In genomic region chr6:36731622-36732310, GRCh38 we compare ENCODE assay signal across 14 cellular contexts. TPM values are rescaled to one million over a fixed set of nuclear protein-coding genes. Genes with fewer than 3 reads are reported as not detected.
DNase-seq lines count a peak whose midpoint lies in the region; ATAC-seq and TF ChIP-seq lines count a peak whose summit lies in the region.
"Had no signal": no experiment of that assay in that cellular context is flagged by ENCODE, and none has a peak within 500 bp of the region (broad histone marks: within the 10 kb centered on the region; RNA-seq: fewer than 3 reads in every experiment).

No MANE protein-coding gene starts in this region.

- H3K9me3 Mint-ChIP-seq in natural killer cell treated with Interleukin-12 subunit alpha and Interleukin-12 subunit beta and Interleukin-15 and Interleukin-18, amount 100 ng/mL, for 72 hours: no peaks in the 10 kb centered on the region
- H3K9me3 Mint-ChIP-seq in natural killer cell: no peaks in the 10 kb centered on the region
- H3K9me3 Mint-ChIP-seq: CD4-positive, CD25-positive, alpha-beta regulatory T cell had no signal

- no peak overlapping the region for H3K18ac ChIP-seq in mesendoderm (ENCODE audit: low read length)

- no peak overlapping the region for H4K5ac ChIP-seq in mesendoderm (ENCODE audit: low read length)

- H3K4ac ChIP-seq in mesendoderm (ENCODE audit: low read depth, low read length): no peak overlapping the region

- no peak overlapping the region for H3K56ac ChIP-seq in mesendoderm (ENCODE audit: low read length)

- TF ChIP-seq CTCF in natural killer cell (IDR thresholded peaks at IDR 0.05) (no peak), upper lobe of right lung (IDR thresholded peaks at IDR 0.05) (no peak)

- no peak overlapping the region for H2BK5ac ChIP-seq in mesendoderm (ENCODE audit: low read length)

- peak overlapping the region; percentile 96 to 100 for H3K27ac Mint-ChIP-seq in natural killer cell treated with Interleukin-12 subunit alpha and Interleukin-12 subunit beta and Interleukin-15 and Interleukin-18, amount 100 ng/mL, for 72 hours
- H3K27ac Mint-ChIP-seq in natural killer cell: no peak overlapping the region
- H3K27ac Mint-ChIP-seq in T-helper 17 cell: peak overlapping the region; percentile 76

- no peaks in the 10 kb centered on the region for H3K79me2 ChIP-seq in mesendoderm (ENCODE audit: control insufficient read depth, insufficient read depth, low read length)

- H3K27me3 Mint-ChIP-seq in natural killer cell treated with Interleukin-12 subunit alpha and Interleukin-12 subunit beta and Interleukin-15 and Interleukin-18, amount 100 ng/mL, for 72 hours: no peaks in the 10 kb centered on the region
- H3K27me3 Mint-ChIP-seq in natural killer cell (ENCODE audit: low read depth in 2 of 2) (no peaks in the 10 kb centered on the region), T-helper 17 cell (no peaks in the 10 kb centered on the region)
- H3K27me3 Mint-ChIP-seq: CD4-positive, CD25-positive, alpha-beta regulatory T cell had no signal

- H3K23ac ChIP-seq in mesendoderm (ENCODE audit: low read length): no peak overlapping the region

- intact Hi-C loops in natural killer cell (cut with micrococcal nuclease): no loop called here
- intact Hi-C loops in upper lobe of right lung (cut with DNase I): no loop called here

- H3K27ac ChIP-seq in mesendoderm (ENCODE audit: low read depth, low read length) (no peak overlapping the region), upper lobe of right lung (no peak overlapping the region)
- H3K27ac ChIP-seq: SK-N-MC had no signal

- H2BK120ac ChIP-seq in mesendoderm (ENCODE audit: low read depth, low read length): no peak overlapping the region

- no peaks in the 10 kb centered on the region for H3K79me1 ChIP-seq in mesendoderm (ENCODE audit: low read length)

- no peak for DNase-seq in natural killer cell treated with Interleukin-12 subunit alpha and Interleukin-12 subunit beta and Interleukin-15 and Interleukin-18, amount 100 ng/mL, for 72 hours (ENCODE audit: low spot score)
- DNase-seq in natural killer cell (no peak), T-helper 17 cell (no peak), mesendoderm (peak; percentile 31), upper lobe of right lung (no peak)
- DNase-seq: CD4-positive, CD25-positive, alpha-beta regulatory T cell; DMS79; KBM-7 had no signal

- no peak overlapping the region for H4K8ac ChIP-seq in mesendoderm (ENCODE audit: low read depth, low read length)

- peaks cover 68 to 69% of the 10 kb centered on the region in 2 donors for H3K4me1 Mint-ChIP-seq in natural killer cell treated with Interleukin-12 subunit alpha and Interleukin-12 subunit beta and Interleukin-15 and Interleukin-18, amount 100 ng/mL, for 72 hours (ENCODE audit: low read depth in 2 of 2)
- H3K4me1 Mint-ChIP-seq in natural killer cell (peaks cover 14 to 15% of the 10 kb centered on the region in 2 donors), T-helper 17 cell (peaks cover 24% of the 10 kb centered on the region)

- H3K27me3 ChIP-seq in mesendoderm (ENCODE audit: insufficient read depth, low read length, poor library complexity) (no peaks in the 10 kb centered on the region), upper lobe of right lung (no peaks in the 10 kb centered on the region)

- no peak for ATAC-seq in natural killer cell treated with Interleukin-12 subunit alpha and Interleukin-12 subunit beta and Interleukin-15 and Interleukin-18, amount 100 ng/mL, for 72 hours
- ATAC-seq in natural killer cell (no peak), T-helper 17 cell (no peak), HG03439 (IDR thresholded peaks at IDR 0.05; ENCODE audit: unreplicated experiment) (no peak), upper lobe of right lung (no peak), GM18498 (IDR thresholded peaks at IDR 0.05; ENCODE audit: unreplicated experiment) (no peak)

- no peak overlapping the region for H2BK15ac ChIP-seq in mesendoderm (replicated peaks; ENCODE audit: low read depth)

- H2AK5ac ChIP-seq in mesendoderm (ENCODE audit: low read length): no peak overlapping the region

- WGBS in mesendoderm (ENCODE audit: extremely low coverage, insufficient coverage, low lambda C conversion rate): no CpG with 5 or more reads among the region's 12 CpGs

- no peaks in the 10 kb centered on the region for H3K36me3 ChIP-seq in mesendoderm (ENCODE audit: control insufficient read depth, insufficient read depth, low read length)
- no peaks in the 10 kb centered on the region for H3K36me3 ChIP-seq in upper lobe of right lung

- H3K36me3 Mint-ChIP-seq in natural killer cell treated with Interleukin-12 subunit alpha and Interleukin-12 subunit beta and Interleukin-15 and Interleukin-18, amount 100 ng/mL, for 72 hours: peaks cover 5% of the 10 kb centered on the region
- H3K36me3 Mint-ChIP-seq in natural killer cell (no peaks in the 10 kb centered on the region), T-helper 17 cell (ENCODE audit: low read depth) (no peaks in the 10 kb centered on the region)
- H3K36me3 Mint-ChIP-seq: CD4-positive, CD25-positive, alpha-beta regulatory T cell had no signal

- no peak overlapping the region for H3K4me3 ChIP-seq in mesendoderm (ENCODE audit: low read length)
- H3K4me3 ChIP-seq in upper lobe of right lung: no peak overlapping the region
- H3K4me3 ChIP-seq: SK-N-MC had no signal

- H3K4me1 ChIP-seq in mesendoderm (ENCODE audit: control insufficient read depth, low read depth, low read length) (no peaks in the 10 kb centered on the region), upper lobe of right lung (peaks cover 17% of the 10 kb centered on the region)

- H3K9me3 ChIP-seq in T-helper 17 cell (ENCODE audit: control insufficient read depth, low read length, poor library complexity, severe bottlenecking) (no peaks in the 10 kb centered on the region), upper lobe of right lung (no peaks in the 10 kb centered on the region)

- H3K4me2 ChIP-seq in mesendoderm (ENCODE audit: low read length): no peak overlapping the region

- H3K9ac ChIP-seq in mesendoderm (ENCODE audit: low read length): no peak overlapping the region

- H3K4me3 Mint-ChIP-seq in natural killer cell treated with Interleukin-12 subunit alpha and Interleukin-12 subunit beta and Interleukin-15 and Interleukin-18, amount 100 ng/mL, for 72 hours: peak overlapping the region; percentile 49
- H3K4me3 Mint-ChIP-seq in natural killer cell (no peak overlapping the region), T-helper 17 cell (no peak overlapping the region)
- H3K4me3 Mint-ChIP-seq: CD4-positive, CD25-positive, alpha-beta regulatory T cell had no signal

RNA-seq across cellular contexts. Expression of gene RAB44, which starts 34.1 kb away (rescaled TPM):
- total RNA-seq in natural killer cell treated with Interleukin-12 subunit alpha and Interleukin-12 subunit beta and Interleukin-15 and Interleukin-18, amount 100 ng/mL, for 72 hours: 1 to 10 TPM; 4.1 to 7.9 TPM
- 10 to 100 TPM in 1 of 3 donors, under 1 TPM in 2; 0.09 to 12.9 (median 0.70) TPM for total RNA-seq in natural killer cell
- under 1 TPM; 0.21 to 0.77 TPM for total RNA-seq in T-helper 17 cell
- 0.01 TPM for polyA plus RNA-seq in mesendoderm (2013, experiment 1 of 2)
- polyA plus RNA-seq in mesendoderm (2013, experiment 2 of 2): not detected
- total RNA-seq in upper lobe of right lung: 0.96 TPM
- total RNA-seq: A673, G401, HT1080 had no signal
- polyA plus RNA-seq: CD4-positive, CD25-positive, alpha-beta regulatory T cell had no signal

RNA-seq across cellular contexts. Expression of gene CDKN1A, which starts 53.3 kb away (rescaled TPM):
- 100 to 1,000 TPM; 176 to 617 TPM for total RNA-seq in natural killer cell treated with Interleukin-12 subunit alpha and Interleukin-12 subunit beta and Interleukin-15 and Interleukin-18, amount 100 ng/mL, for 72 hours
- total RNA-seq in natural killer cell: 10 to 100 TPM; 19.1 to 40.7 (median 25.4) TPM
- total RNA-seq in T-helper 17 cell: 100 to 1,000 TPM; 180 to 255 TPM
- 6.0 TPM for polyA plus RNA-seq in mesendoderm (2013, experiment 1 of 2)
- 5.9 TPM for polyA plus RNA-seq in mesendoderm (2013, experiment 2 of 2)
- total RNA-seq in upper lobe of right lung: 151 TPM

Comparison
In these comparisons a context has a peak if more than half of its experiments do, and no peak if none do; other contexts are left out.
1. H3K27ac Mint-ChIP-seq: peak in natural killer cell treated with Interleukin-12 subunit alpha and Interleukin-12 subunit beta and Interleukin-15 and Interleukin-18, amount 100 ng/mL, for 72 hours (2 of 2) and T-helper 17 cell (single experiment); none in natural killer cell (0 of 2).